Comparison of ENCODE assay signal across 12 cellular contexts in genomic region chr17:20955437-20956323, GRCh38.
DNase-seq lines count a peak whose midpoint lies in the region; ATAC-seq and TF ChIP-seq lines count a peak whose summit lies in the region.
"Had no signal": no experiment of that assay in that cellular context is flagged by ENCODE, and none has a peak within 500 bp of the region (broad histone marks: within the 10 kb centered on the region; RNA-seq: fewer than 3 reads in every experiment).

No MANE protein-coding gene starts in this region.

- H3K27me3 ChIP-seq in SK-N-SH (ENCODE audit: insufficient read depth) (no peaks in the 10 kb centered on the region), fibroblast of lung (ENCODE audit: control insufficient read depth, insufficient read depth, low read length) (no peaks in the 10 kb centered on the region)
- H3K27me3 ChIP-seq: suprapubic skin had no signal

- no peak for TF ChIP-seq EP300 in SK-N-SH (IDR thresholded peaks at IDR 0.05; ENCODE audit: borderline replicate concordance in 1 of 2, low read depth in 1 of 2, low read length in 1 of 2)

- 72% methylated on average over 6 of the region's 6 CpGs for WGBS in SK-N-SH (ENCODE audit: low lambda C conversion rate)

- no peaks in the 10 kb centered on the region for H3K9me2 ChIP-seq in SK-N-SH

- no peak overlapping the region for H2AFZ ChIP-seq in SK-N-SH (ENCODE audit: low read depth)
- no peak overlapping the region for H2AFZ ChIP-seq in fibroblast of lung (ENCODE audit: low read length)

- no peaks in the 10 kb centered on the region for H4K20me1 ChIP-seq in SK-N-SH (ENCODE audit: insufficient read depth)
- H4K20me1 ChIP-seq in fibroblast of lung (ENCODE audit: control insufficient read depth, extremely low read depth, insufficient read depth, low read length): no peaks in the 10 kb centered on the region

- H3K4me2 ChIP-seq in SK-N-SH (no peak overlapping the region), fibroblast of lung (ENCODE audit: extremely low read depth, insufficient read depth, low read length) (no peak overlapping the region)

- H3K4me1 ChIP-seq in SK-N-SH (ENCODE audit: control insufficient read depth in 1 of 2, insufficient read depth in 2 of 2, low read depth in 1 of 2, low read length in 1 of 2): peaks cover 4 to 10% of the 10 kb centered on the region in 2 experiments
- no peaks in the 10 kb centered on the region for H3K4me1 ChIP-seq in fibroblast of lung (ENCODE audit: control insufficient read depth, extremely low read depth, insufficient read depth, low read length)

- ATAC-seq in SK-N-SH treated with all-trans-retinoic acid at 6 μM for 48 hours (peak; percentile 21; the same call in 2 of the 3 replicates), HG02642 (IDR thresholded peaks at IDR 0.05; ENCODE audit: poor library complexity, unreplicated experiment) (no peak)
- ATAC-seq: activated CD4-positive, CD25-positive, alpha-beta regulatory T cell treated with anti-CD3 and anti-CD28 coated beads, Interleukin-2, amount 50 U/mL, for 24 hours had no signal

- TF ChIP-seq RAD21 in SK-N-SH (IDR thresholded peaks at IDR 0.05; ENCODE audit: low read length): no peak

- POLR2A ChIA-PET in SK-N-SH (lab: Yijun Ruan, JAX): no interaction called here

- H3K9ac ChIP-seq in SK-N-SH (no peak overlapping the region), fibroblast of lung (ENCODE audit: insufficient read depth, low read length) (no peak overlapping the region)

- CTCF ChIA-PET in SK-N-SH (lab: Yijun Ruan, JAX): interaction anchor here (0.7 to 1.4 kb wide), 3 partner anchors 16 to 38 kb away, joined by 3 to 6 read pairs (median 3); no protein-coding TSS in a partner anchor

- H3K4me3 ChIP-seq in SK-N-SH (ENCODE audit: low read depth in 2 of 2, low read length in 1 of 2) (no peak overlapping the region), fibroblast of lung (replicated peaks in 1 of 4; ENCODE audit: control extremely low read depth in 1 of 4, insufficient read depth in 1 of 4, low read depth in 3 of 4, low read length in 4 of 4) (no peak overlapping the region)
- H3K4me3 ChIP-seq: suprapubic skin had no signal

- H3K9me3 ChIP-seq in SK-N-SH (no peaks in the 10 kb centered on the region), fibroblast of lung (ENCODE audit: control insufficient read depth, insufficient read depth, low read depth, low read length) (no peaks in the 10 kb centered on the region)
- H3K9me3 ChIP-seq: suprapubic skin had no signal

- peaks cover 3% of the 10 kb centered on the region for H3K79me2 ChIP-seq in SK-N-SH (ENCODE audit: insufficient read depth)
- H3K79me2 ChIP-seq in fibroblast of lung (ENCODE audit: control insufficient read depth, insufficient read depth, low read length): no peaks in the 10 kb centered on the region

- DNase-seq in SK-N-SH: no peak
- DNase-seq in fibroblast of lung (ENCODE audit: low read depth in 2 of 2): peak; percentile 28 to 47
- peak; percentile 46 for DNase-seq in mucosa of gallbladder (ENCODE audit: low spot score)
- no peak for DNase-seq in NCI-H774 (lab: John Stamatoyannopoulos, UW)
- DNase-seq in RPMI8226: no peak
- DNase-seq in iPS-NIHi7 (ENCODE audit: extremely low spot score): no peak
- DNase-seq: NCI-H1092; stimulated activated CD4-positive, alpha-beta T cell treated with anti-CD3 and anti-CD28 coated beads, Interleukin-1b, Interleukin-23, amount 100 ng/mL, for 48 hours had no signal

- H3F3A ChIP-seq in SK-N-SH (replicated peaks; ENCODE audit: insufficient read depth): no peaks in the 10 kb centered on the region

- TF ChIP-seq CTCF in SK-N-SH (IDR thresholded peaks at IDR 0.05) (no peak), fibroblast of lung (conservative IDR thresholded peaks at IDR 0.05 in 1 of 2, IDR thresholded peaks at IDR 0.05 in 1 of 2; ENCODE audit: low read depth in 1 of 2, low read length in 2 of 2) (no peak)

- H3K36me3 ChIP-seq in SK-N-SH (replicated peaks in 1 of 2; ENCODE audit: control insufficient read depth in 1 of 2, insufficient read depth in 2 of 2, low read length in 1 of 2) (peaks cover 36 to 42% of the 10 kb centered on the region in 2 experiments), fibroblast of lung (ENCODE audit: control insufficient read depth, insufficient read depth, low read length) (no peaks in the 10 kb centered on the region)
- H3K36me3 ChIP-seq: suprapubic skin had no signal

- H3K27ac ChIP-seq in SK-N-SH (ENCODE audit: low read depth in 2 of 2, low read length in 1 of 2) (peak overlapping the region in 1 of 2 experiments; percentile 53; a peak in 3 of 4 replicates), fibroblast of lung (ENCODE audit: insufficient read depth, low read length) (no peak overlapping the region)
- H3K27ac ChIP-seq: suprapubic skin had no signal

TF ChIP-seq in SK-N-SH treated with all-trans-retinoic acid at 6 μM for 48 hours, 23 proteins besides CTCF, POLR2A, EP300 and RAD21:
- TF ChIP-seq SNAI2 (CRISPR knock-in tag; IDR thresholded peaks at IDR 0.05): no peak
- TF ChIP-seq ISL1 (CRISPR knock-in tag; IDR thresholded peaks at IDR 0.05): 0 out of 2 replicates have a peak, but pooled peaks have one; percentile 23

TF ChIP-seq in SK-N-SH, 30 proteins besides CTCF, POLR2A, EP300 and RAD21:
- no peak for TF ChIP-seq MXI1 (IDR thresholded peaks at IDR 0.05; ENCODE audit: low read depth, low read length)
- no peak for TF ChIP-seq POLR2AphosphoS5 (IDR thresholded peaks at IDR 0.05; ENCODE audit: low read depth, low read length)
- TF ChIP-seq SMC3 (IDR thresholded peaks at IDR 0.05; ENCODE audit: low read depth, low read length): no peak
- no peak for TF ChIP-seq GATA2 (CRISPR knock-in tag; IDR thresholded peaks at IDR 0.05)
- no peak for TF ChIP-seq NRF1 (IDR thresholded peaks at IDR 0.05; ENCODE audit: low read depth, low read length)
- TF ChIP-seq CHD2 (IDR thresholded peaks at IDR 0.05; ENCODE audit: low read length, partially characterized antibody): no peak
- no peak for TF ChIP-seq NFIC (IDR thresholded peaks at IDR 0.05; ENCODE audit: borderline replicate concordance)
- TF ChIP-seq TCF12 (IDR thresholded peaks at IDR 0.05): no peak
- no peak for TF ChIP-seq ELF1 (IDR thresholded peaks at IDR 0.05)
- no peak for TF ChIP-seq JUND (IDR thresholded peaks at IDR 0.05)
- TF ChIP-seq SIN3A (IDR thresholded peaks at IDR 0.05; ENCODE audit: borderline replicate concordance, low read depth, low read length): no peak
- TF ChIP-seq RCOR1 (IDR thresholded peaks at IDR 0.05; ENCODE audit: low read length): no peak
- no peak for TF ChIP-seq TAF1 (IDR thresholded peaks at IDR 0.05; ENCODE audit: borderline replicate concordance, low read depth, low read length)
- TF ChIP-seq MAX (IDR thresholded peaks at IDR 0.05; ENCODE audit: low read depth): no peak
- TF ChIP-seq, protein P1, sequence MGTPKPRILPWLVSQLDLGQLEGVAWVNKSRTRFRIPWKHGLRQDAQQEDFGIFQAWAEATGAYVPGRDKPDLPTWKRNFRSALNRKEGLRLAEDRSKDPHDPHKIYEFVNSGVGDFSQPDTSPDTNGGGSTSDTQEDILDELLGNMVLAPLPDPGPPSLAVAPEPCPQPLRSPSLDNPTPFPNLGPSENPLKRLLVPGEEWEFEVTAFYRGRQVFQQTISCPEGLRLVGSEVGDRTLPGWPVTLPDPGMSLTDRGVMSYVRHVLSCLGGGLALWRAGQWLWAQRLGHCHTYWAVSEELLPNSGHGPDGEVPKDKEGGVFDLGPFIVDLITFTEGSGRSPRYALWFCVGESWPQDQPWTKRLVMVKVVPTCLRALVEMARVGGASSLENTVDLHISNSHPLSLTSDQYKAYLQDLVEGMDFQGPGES (IDR thresholded peaks at IDR 0.05; ENCODE audit: low read depth, low read length): no peak
- no peak for TF ChIP-seq FOSL2 (IDR thresholded peaks at IDR 0.05; ENCODE audit: borderline replicate concordance, low read depth)
- TF ChIP-seq MEF2A (IDR thresholded peaks at IDR 0.05; ENCODE audit: borderline replicate concordance, low read depth): no peak

Comparison
In these comparisons a context has a peak if more than half of its experiments do, and no peak if none do; other contexts are left out.
1. DNase-seq: peak in fibroblast of lung (2 of 2) and mucosa of gallbladder (single experiment); none in SK-N-SH (single experiment), NCI-H774 (single experiment), RPMI8226 (single experiment) and iPS-NIHi7 (single experiment).